9 cellular contexts compared by ENCODE assay signal in genomic region chr19:19539738-19540703, GRCh38. TPM values are rescaled to one million over a fixed set of nuclear protein-coding genes. Genes with fewer than 3 reads are reported as not detected.
A peak's percentile ranks its signal among the peaks of the same experiment; 100 is the strongest.
DNase-seq lines count a peak whose midpoint lies in the region; ATAC-seq and TF ChIP-seq lines count a peak whose summit lies in the region.
"Had no signal": no experiment of that assay in that cellular context is flagged by ENCODE, and none has a peak within 500 bp of the region (broad histone marks: within the 10 kb centered on the region; RNA-seq: fewer than 3 reads in every experiment).

No MANE protein-coding gene starts in this region.

- peaks cover 28% of the 10 kb centered on the region for H3K4me1 Mint-ChIP-seq in activated B cell treated with CpG ODN at 0.5 μM for 24 hours

- no peaks in the 10 kb centered on the region; the same call in none of the 2 replicates for H3K36me3 ChIP-seq in GM06990 (ENCODE audit: control insufficient read depth, insufficient read depth, low read length)

- CTCF ChIA-PET in activated B cell treated with CpG ODN at 0.5 μM for 24 hours (lab: Charles Lee): interaction anchor here (0.7 to 2.0 kb wide), 2 partner anchors 21 to 104 kb away, joined by 3 to 5 read pairs; partner anchors contain the start of gene GMIP

- DNase-seq in GM06990 (ENCODE audit: extremely low read depth, insufficient read length): peak; percentile 82
- DNase-seq in activated B cell treated with CpG ODN at 0.5 μM for 24 hours: peak; percentile 45
- peak; percentile 46 for DNase-seq in central memory CD4-positive, alpha-beta T cell
- peak; percentile 29 to 37 for DNase-seq in lung microvascular endothelial cell (ENCODE audit: low read depth in 2 of 2)
- DNase-seq in stimulated activated CD8-positive, alpha-beta memory T cell treated with anti-CD3 and anti-CD28 coated beads, Interleukin-7, amount 100 ng/mL, for 48 hours (ENCODE audit: extremely low read depth in 1 of 2, low read depth in 1 of 2): peak; percentile 55 to 80
- no peak for DNase-seq in SKM-1 treated with dmso at 0.1 percent for 144 hours (lab: John Stamatoyannopoulos, UW; ENCODE audit: unreplicated experiment)
- DNase-seq in NCI-H2227 (lab: John Stamatoyannopoulos, UW; ENCODE audit: unreplicated experiment): no peak
- DNase-seq in NCI-H1092 treated with DMSO at 0.1 percent for 48 hours (lab: John Stamatoyannopoulos, UW): no peak

- peaks cover 20% of the 10 kb centered on the region for H3K27me3 Mint-ChIP-seq in activated B cell treated with CpG ODN at 0.5 μM for 24 hours

- POLR2A ChIA-PET in activated B cell treated with CpG ODN at 0.5 μM for 24 hours (lab: Charles Lee): interaction anchor here (0.6 to 1.5 kb wide), 2 partner anchors 59 to 309 kb away, joined by 3 to 7 read pairs; no protein-coding TSS in a partner anchor

- no peaks in the 10 kb centered on the region for H3K27me3 ChIP-seq in GM06990 (replicated peaks; ENCODE audit: control insufficient read depth, insufficient read depth, low read length)

- intact Hi-C loops in activated B cell treated with CpG ODN at 0.5 μM for 24 hours (cut with micrococcal nuclease): loop anchor here (5.0 kb wide), 1 partner anchor 57 kb away; no protein-coding TSS in a partner anchor

- peak; percentile 59 for ATAC-seq in activated B cell treated with CpG ODN at 0.5 μM for 24 hours (ENCODE audit: low read depth)

- peak overlapping the region; percentile 68 for H3K4me3 Mint-ChIP-seq in activated B cell treated with CpG ODN at 0.5 μM for 24 hours

- H3K36me3 Mint-ChIP-seq in activated B cell treated with CpG ODN at 0.5 μM for 24 hours (ENCODE audit: low read depth): no peaks in the 10 kb centered on the region

- H3K9me3 Mint-ChIP-seq in activated B cell treated with CpG ODN at 0.5 μM for 24 hours: no peaks in the 10 kb centered on the region

- TF ChIP-seq CTCF in GM06990 (IDR thresholded peaks at IDR 0.05; ENCODE audit: insufficient read depth, low read length, poor library complexity, severe bottlenecking) (no peak), activated B cell treated with CpG ODN at 0.5 μM for 24 hours (IDR thresholded peaks at IDR 0.05) (no peak)

- H3K4me3 ChIP-seq in GM06990 (replicated peaks; ENCODE audit: low read depth, low read length): no peak overlapping the region

- H3K27ac Mint-ChIP-seq in activated B cell treated with CpG ODN at 0.5 μM for 24 hours: no peak overlapping the region

RNA-seq across cellular contexts. Expression of gene CILP2, which starts 2.0 kb away (rescaled TPM):
- total RNA-seq in activated B cell treated with CpG ODN at 0.5 μM for 24 hours (0.27 and 0.29 TPM in 2 replicates), lung microvascular endothelial cell (under 0.01 TPM in 1 of 2 replicates, not detected in the other)
- total RNA-seq: glomerular endothelial cell had no signal

RNA-seq across cellular contexts. Expression of gene YJEFN3, which starts 11.3 kb away (rescaled TPM):
- total RNA-seq in activated B cell treated with CpG ODN at 0.5 μM for 24 hours (7.8 and 9.1 TPM in 2 replicates), lung microvascular endothelial cell (under 0.01 and 0.20 TPM in 2 replicates)

RNA-seq across cellular contexts. Expression of gene NDUFA13, which starts 24.0 kb away (rescaled TPM):
- 294 and 317 TPM in 2 replicates for total RNA-seq in activated B cell treated with CpG ODN at 0.5 μM for 24 hours
- 231 and 292 TPM in 2 replicates for total RNA-seq in lung microvascular endothelial cell

RNA-seq across cellular contexts. Expression of gene TSSK6, which starts 24.7 kb away (rescaled TPM):
- total RNA-seq in activated B cell treated with CpG ODN at 0.5 μM for 24 hours (4.0 and 4.3 TPM in 2 replicates), lung microvascular endothelial cell (0.65 and 1.2 TPM in 2 replicates)

Comparison
In these comparisons a context has a peak if more than half of its experiments do, and no peak if none do; other contexts are left out.
1. DNase-seq: peak in GM06990 (single experiment), activated B cell treated with CpG ODN at 0.5 μM for 24 hours (single experiment), central memory CD4-positive, alpha-beta T cell (single experiment), lung microvascular endothelial cell (2 of 2) and stimulated activated CD8-positive, alpha-beta memory T cell treated with anti-CD3 and anti-CD28 coated beads, Interleukin-7, amount 100 ng/mL, for 48 hours (2 of 2); none in SKM-1 treated with dmso at 0.1 percent for 144 hours (single experiment), NCI-H2227 (single experiment) and NCI-H1092 treated with DMSO at 0.1 percent for 48 hours (single experiment).